10 cellular contexts compared by ENCODE assay signal in genomic region chr2:12262681-12263436, GRCh38.
DNase-seq lines count a peak whose midpoint lies in the region; ATAC-seq and TF ChIP-seq lines count a peak whose summit lies in the region.
"Had no signal": no experiment of that assay in that cellular context is flagged by ENCODE, and none has a peak within 500 bp of the region (broad histone marks: within the 10 kb centered on the region; RNA-seq: fewer than 3 reads in every experiment).

No MANE protein-coding gene starts in this region.

- H3K9me3 Mint-ChIP-seq in CD8-positive, alpha-beta T cell = no peaks in the 10 kb centered on the region

- CTCF ChIA-PET in CD8-positive, alpha-beta T cell (lab: Charles Lee) = no interaction called here

- H3K27me3 Mint-ChIP-seq in CD8-positive, alpha-beta T cell (ENCODE audit: low read depth) = no peaks in the 10 kb centered on the region

- peak overlapping the region; percentile 16 for H3K27ac Mint-ChIP-seq in CD8-positive, alpha-beta T cell

- peak overlapping the region; percentile 48 for H3K4me2 ChIP-seq in OCI-LY1 (ENCODE audit: low read length)

- no peaks in the 10 kb centered on the region for H3K36me3 ChIP-seq in CD8-positive, alpha-beta T cell (ENCODE audit: insufficient read depth, low read length)
- no peaks in the 10 kb centered on the region for H3K36me3 ChIP-seq in OCI-LY1 (ENCODE audit: insufficient read depth, low read length)

- ATAC-seq in CD8-positive, alpha-beta T cell = no peak
- peak; percentile 68 for ATAC-seq in HG02852 (IDR thresholded peaks at IDR 0.05; ENCODE audit: unreplicated experiment)

- peaks cover 16% of the 10 kb centered on the region for H3K4me1 ChIP-seq in CD8-positive, alpha-beta T cell (ENCODE audit: insufficient read depth, low read length)
- H3K4me1 ChIP-seq in OCI-LY1 (ENCODE audit: insufficient read depth, low read length, severe bottlenecking) = peaks cover 35% of the 10 kb centered on the region

- no peaks in the 10 kb centered on the region for H3K9me3 ChIP-seq in CD8-positive, alpha-beta T cell (ENCODE audit: low read length)
- no peaks in the 10 kb centered on the region for H3K9me3 ChIP-seq in OCI-LY1 (ENCODE audit: low read length)

- H3K4me1 Mint-ChIP-seq in CD8-positive, alpha-beta T cell (ENCODE audit: low read depth) = peaks cover 28% of the 10 kb centered on the region

- POLR2A ChIA-PET in CD8-positive, alpha-beta T cell (lab: Charles Lee) = no interaction called here

- H3K79me2 ChIP-seq in OCI-LY1 (ENCODE audit: insufficient read depth, low read length) = no peaks in the 10 kb centered on the region

- intact Hi-C loops in CD8-positive, alpha-beta T cell (cut with DNase I, micrococcal nuclease) = no loop called here

- TF ChIP-seq CTCF in CD8-positive, alpha-beta T cell (IDR thresholded peaks at IDR 0.05) = no peak
- TF ChIP-seq CTCF in OCI-LY1 (IDR thresholded peaks at IDR 0.05; ENCODE audit: low read length) = no peak

- H2AFZ ChIP-seq in OCI-LY1 (ENCODE audit: low read length) = 0 out of 2 replicates have a peak overlapping the region, but pooled peaks have one; percentile 5

- H4K20me1 ChIP-seq in OCI-LY1 (ENCODE audit: insufficient read depth, low read length) = no peaks in the 10 kb centered on the region

- H3K36me3 Mint-ChIP-seq in CD8-positive, alpha-beta T cell = no peaks in the 10 kb centered on the region

- no peak overlapping the region for H3K4me3 ChIP-seq in CD8-positive, alpha-beta T cell (ENCODE audit: low read depth, low read length)
- H3K4me3 ChIP-seq in OCI-LY1 (ENCODE audit: low read depth, low read length, poor library complexity, severe bottlenecking) = no peak overlapping the region

- peak overlapping the region; percentile 53 for H3K9ac ChIP-seq in OCI-LY1 (ENCODE audit: low read length)

- no peaks in the 10 kb centered on the region for H3K27me3 ChIP-seq in CD8-positive, alpha-beta T cell (ENCODE audit: insufficient read depth, low read length)
- no peaks in the 10 kb centered on the region for H3K27me3 ChIP-seq in OCI-LY1 (ENCODE audit: insufficient read depth, low read length)

- no peaks in the 10 kb centered on the region for H3K9me2 ChIP-seq in OCI-LY1 (ENCODE audit: low read depth, low read length)

- 0 out of 2 replicates have a peak, but pooled peaks cover 3% of the 10 kb centered on the region for H3F3A ChIP-seq in OCI-LY1 (ENCODE audit: insufficient read depth, low read length)

- no peak overlapping the region for H3K4me3 Mint-ChIP-seq in CD8-positive, alpha-beta T cell

- no peak for DNase-seq in CD8-positive, alpha-beta T cell
- DNase-seq in germinal center (ENCODE audit: low spot score) (peak; percentile 33), islet precursor cell (no peak), cerebellar nuclear complex (lab: John Stamatoyannopoulos, UW) (no peak)
- no peak for DNase-seq in activated CD4-positive, alpha-beta T cell treated with anti-CD3 and anti-CD28 coated beads, Interleukin-2, amount 50 U/mL, for 4 hours
- DNase-seq in stimulated activated CD4-positive, alpha-beta T cell treated with anti-CD3 and anti-CD28 coated beads, Interleukin-1b, Interleukin-23, amount 100 ng/mL, for 48 hours = no peak
- DNase-seq: activated CD4-positive, alpha-beta T cell treated with anti-CD3 and anti-CD28 coated beads for 48 hours; dermis blood vessel endothelial cell had no signal

- no peak overlapping the region for H3K27ac ChIP-seq in CD8-positive, alpha-beta T cell (ENCODE audit: low read depth, low read length)
- peak overlapping the region; percentile 91 for H3K27ac ChIP-seq in OCI-LY1 (ENCODE audit: low read depth, low read length, poor library complexity, severe bottlenecking)
